1 cellular context compared by ENCODE assay signal in the genomic region with DNA sequence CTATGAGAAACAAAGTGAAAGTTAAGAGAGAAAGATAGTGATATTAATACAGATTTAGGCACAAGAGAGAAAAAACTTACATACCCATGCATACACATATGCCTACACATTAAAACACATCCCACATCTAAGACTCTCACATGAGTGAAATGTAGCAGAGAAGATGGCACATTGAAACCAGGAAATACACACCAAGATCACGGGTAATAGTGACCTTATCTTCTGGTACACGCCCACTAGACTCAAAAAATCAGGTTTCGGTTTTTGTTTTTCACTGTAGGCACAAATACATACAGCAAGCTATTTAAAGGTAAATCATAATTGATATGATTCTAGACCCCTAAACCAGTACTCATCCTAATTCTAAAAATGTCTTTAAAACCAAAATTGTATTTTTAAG.
TF ChIP-seq lines count a peak whose summit lies in the region.

No MANE protein-coding gene starts in this region.

TF ChIP-seq in GM12878, 131 proteins besides CTCF, POLR2A, EP300 and RAD21:
- TF ChIP-seq POU2F2 (IDR thresholded peaks at IDR 0.05; ENCODE audit: borderline replicate concordance, low read depth, low read length) (no peak), FOXK2 (IDR thresholded peaks at IDR 0.05) (no peak), PAX8 (IDR thresholded peaks at IDR 0.05) (no peak), HDGF (IDR thresholded peaks at IDR 0.05) (no peak), ZBED1 (IDR thresholded peaks at IDR 0.05; ENCODE audit: borderline replicate concordance) (no peak), DPF2 (IDR thresholded peaks at IDR 0.05) (no peak), BACH1 (IDR thresholded peaks at IDR 0.05; ENCODE audit: borderline replicate concordance) (no peak), YBX1 (IDR thresholded peaks at IDR 0.05) (no peak), NR2F1 (conservative IDR thresholded peaks at IDR 0.05) (no peak), SIX5 (IDR thresholded peaks at IDR 0.05; ENCODE audit: low read depth, low read length, severe bottlenecking) (no peak), BHLHE40 (IDR thresholded peaks at IDR 0.05; ENCODE audit: borderline replicate concordance in 1 of 2, low read depth in 2 of 2, low read length in 1 of 2) (0 out of 4 replicates have a peak, but pooled peaks have one; percentile 29 to 35), ZNF274 (IDR thresholded peaks at IDR 0.05; ENCODE audit: insufficient read depth, insufficient read length) (no peak), ATF7 (IDR thresholded peaks at IDR 0.05; ENCODE audit: low read depth) (peak; percentile 40)
- TF ChIP-seq, protein P1, sequence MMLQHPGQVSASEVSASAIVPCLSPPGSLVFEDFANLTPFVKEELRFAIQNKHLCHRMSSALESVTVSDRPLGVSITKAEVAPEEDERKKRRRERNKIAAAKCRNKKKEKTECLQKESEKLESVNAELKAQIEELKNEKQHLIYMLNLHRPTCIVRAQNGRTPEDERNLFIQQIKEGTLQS (IDR thresholded peaks at IDR 0.05; ENCODE audit: borderline replicate concordance, extremely low read depth, low read depth, low read length), result no peak
- TF ChIP-seq, protein P2, sequence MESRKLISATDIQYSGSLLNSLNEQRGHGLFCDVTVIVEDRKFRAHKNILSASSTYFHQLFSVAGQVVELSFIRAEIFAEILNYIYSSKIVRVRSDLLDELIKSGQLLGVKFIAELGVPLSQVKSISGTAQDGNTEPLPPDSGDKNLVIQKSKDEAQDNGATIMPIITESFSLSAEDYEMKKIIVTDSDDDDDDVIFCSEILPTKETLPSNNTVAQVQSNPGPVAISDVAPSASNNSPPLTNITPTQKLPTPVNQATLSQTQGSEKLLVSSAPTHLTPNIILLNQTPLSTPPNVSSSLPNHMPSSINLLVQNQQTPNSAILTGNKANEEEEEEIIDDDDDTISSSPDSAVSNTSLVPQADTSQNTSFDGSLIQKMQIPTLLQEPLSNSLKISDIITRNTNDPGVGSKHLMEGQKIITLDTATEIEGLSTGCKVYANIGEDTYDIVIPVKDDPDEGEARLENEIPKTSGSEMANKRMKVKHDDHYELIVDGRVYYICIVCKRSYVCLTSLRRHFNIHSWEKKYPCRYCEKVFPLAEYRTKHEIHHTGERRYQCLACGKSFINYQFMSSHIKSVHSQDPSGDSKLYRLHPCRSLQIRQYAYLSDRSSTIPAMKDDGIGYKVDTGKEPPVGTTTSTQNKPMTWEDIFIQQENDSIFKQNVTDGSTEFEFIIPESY (IDR thresholded peaks at IDR 0.05), result no peak
- TF ChIP-seq, protein P3, sequence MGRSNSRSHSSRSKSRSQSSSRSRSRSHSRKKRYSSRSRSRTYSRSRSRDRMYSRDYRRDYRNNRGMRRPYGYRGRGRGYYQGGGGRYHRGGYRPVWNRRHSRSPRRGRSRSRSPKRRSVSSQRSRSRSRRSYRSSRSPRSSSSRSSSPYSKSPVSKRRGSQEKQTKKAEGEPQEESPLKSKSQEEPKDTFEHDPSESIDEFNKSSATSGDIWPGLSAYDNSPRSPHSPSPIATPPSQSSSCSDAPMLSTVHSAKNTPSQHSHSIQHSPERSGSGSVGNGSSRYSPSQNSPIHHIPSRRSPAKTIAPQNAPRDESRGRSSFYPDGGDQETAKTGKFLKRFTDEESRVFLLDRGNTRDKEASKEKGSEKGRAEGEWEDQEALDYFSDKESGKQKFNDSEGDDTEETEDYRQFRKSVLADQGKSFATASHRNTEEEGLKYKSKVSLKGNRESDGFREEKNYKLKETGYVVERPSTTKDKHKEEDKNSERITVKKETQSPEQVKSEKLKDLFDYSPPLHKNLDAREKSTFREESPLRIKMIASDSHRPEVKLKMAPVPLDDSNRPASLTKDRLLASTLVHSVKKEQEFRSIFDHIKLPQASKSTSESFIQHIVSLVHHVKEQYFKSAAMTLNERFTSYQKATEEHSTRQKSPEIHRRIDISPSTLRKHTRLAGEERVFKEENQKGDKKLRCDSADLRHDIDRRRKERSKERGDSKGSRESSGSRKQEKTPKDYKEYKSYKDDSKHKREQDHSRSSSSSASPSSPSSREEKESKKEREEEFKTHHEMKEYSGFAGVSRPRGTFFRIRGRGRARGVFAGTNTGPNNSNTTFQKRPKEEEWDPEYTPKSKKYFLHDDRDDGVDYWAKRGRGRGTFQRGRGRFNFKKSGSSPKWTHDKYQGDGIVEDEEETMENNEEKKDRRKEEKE (IDR thresholded peaks at IDR 0.05), result no peak
- TF ChIP-seq, protein P4, sequence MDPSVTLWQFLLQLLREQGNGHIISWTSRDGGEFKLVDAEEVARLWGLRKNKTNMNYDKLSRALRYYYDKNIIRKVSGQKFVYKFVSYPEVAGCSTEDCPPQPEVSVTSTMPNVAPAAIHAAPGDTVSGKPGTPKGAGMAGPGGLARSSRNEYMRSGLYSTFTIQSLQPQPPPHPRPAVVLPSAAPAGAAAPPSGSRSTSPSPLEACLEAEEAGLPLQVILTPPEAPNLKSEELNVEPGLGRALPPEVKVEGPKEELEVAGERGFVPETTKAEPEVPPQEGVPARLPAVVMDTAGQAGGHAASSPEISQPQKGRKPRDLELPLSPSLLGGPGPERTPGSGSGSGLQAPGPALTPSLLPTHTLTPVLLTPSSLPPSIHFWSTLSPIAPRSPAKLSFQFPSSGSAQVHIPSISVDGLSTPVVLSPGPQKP (IDR thresholded peaks at IDR 0.05; ENCODE audit: low read depth, low read length), result no peak
